ENCODE assay signal across 39 cellular contexts in genomic region chr13:73857106-73857505, GRCh38.
"Had no signal": no experiment of that assay in that cellular context is flagged by ENCODE, and none has a peak within 500 bp of the region (broad histone marks: within the 10 kb centered on the region; RNA-seq: fewer than 3 reads in every experiment).

No MANE protein-coding gene starts in this region.

- H3K9me3 ChIP-seq: adrenal gland, body of pancreas, esophagus muscularis mucosa, gastrocnemius medialis, heart right ventricle had no signal

- H3K9me3 Mint-ChIP-seq: activated B cell treated with CpG ODN at 0.5 μM for 24 hours; activated CD4-positive, alpha-beta memory T cell treated with anti-CD3 and anti-CD28 coated beads for 36 hours; activated naive CD4-positive, alpha-beta T cell treated with anti-CD3 and anti-CD28 coated beads for 36 hours; activated naive CD4-positive, alpha-beta T cell treated with anti-CD3 and anti-CD28 coated beads, Interleukin-2, amount 50 U/mL, for 24 hours; activated naive CD8-positive, alpha-beta T cell treated with anti-CD3 and anti-CD28 coated beads for 36 hours; activated T-helper 1 cell treated with anti-CD3 and anti-CD28 coated beads, Interleukin-12 subunit alpha, Interleukin-12 subunit beta, Interleukin-2, Interleukin-4 antibody, amounts not matched to agents 30 ng/mL and 10 ng/mL and 1 ng/mL, durations not matched to agents 14 hours and 24 hours and 36 hours; activated T-helper 2 cell treated with anti-CD3 and anti-CD28 coated beads, Interferon-gamma antibody, Interleukin-2, Interleukin-4, amounts not matched to agents 10 μg/mL and 5 μg/mL and 100 μg/mL, durations not matched to agents 14 hours and 24 hours and 36 hours; effector memory CD8-positive, alpha-beta T cell; T-helper 2 cell treated with Interferon-gamma antibody and Interleukin-4, amounts not matched to agents 5 μg/mL and 100 μg/mL, for 36 hours had no signal

- H3K4me1 ChIP-seq: adrenal gland, body of pancreas, esophagus muscularis mucosa, foreskin keratinocyte, gastrocnemius medialis had no signal

- H3K27me3 ChIP-seq: adrenal gland, body of pancreas, cardiac muscle cell, esophagus muscularis mucosa, foreskin keratinocyte, gastrocnemius medialis, heart right ventricle had no signal

- H3K27ac Mint-ChIP-seq: activated B cell treated with CpG ODN at 0.5 μM for 24 hours; activated CD4-positive, alpha-beta memory T cell treated with anti-CD3 and anti-CD28 coated beads for 36 hours; activated CD8-positive, alpha-beta memory T cell treated with anti-CD3 and anti-CD28 coated beads, Interleukin-2, amount 10 ng/mL, durations not matched to agents 7 days and 5 days; activated CD8-positive, alpha-beta T cell treated with anti-CD3 and anti-CD28 coated beads, Interleukin-2, amount 10 ng/mL, durations not matched to agents 7 days and 5 days; activated naive CD4-positive, alpha-beta T cell treated with anti-CD3 and anti-CD28 coated beads for 36 hours; activated naive CD4-positive, alpha-beta T cell treated with anti-CD3 and anti-CD28 coated beads, Interleukin-2, amount 50 U/mL, for 24 hours; activated naive CD8-positive, alpha-beta T cell treated with anti-CD3 and anti-CD28 coated beads for 36 hours; activated naive CD8-positive, alpha-beta T cell treated with anti-CD3 and anti-CD28 coated beads, Interleukin-2, amount 50 U/mL, for 24 hours; activated T-helper 1 cell treated with anti-CD3 and anti-CD28 coated beads, Interleukin-12 subunit alpha, Interleukin-12 subunit beta, Interleukin-2, Interleukin-4 antibody, amounts not matched to agents 30 ng/mL and 10 ng/mL and 1 ng/mL, durations not matched to agents 14 hours and 24 hours and 36 hours; activated T-helper 2 cell treated with anti-CD3 and anti-CD28 coated beads, Interferon-gamma antibody, Interleukin-2, Interleukin-4, amounts not matched to agents 10 μg/mL and 5 μg/mL and 100 μg/mL, durations not matched to agents 14 hours and 24 hours and 36 hours; effector memory CD8-positive, alpha-beta T cell; T-helper 2 cell treated with Interferon-gamma antibody and Interleukin-4, amounts not matched to agents 5 μg/mL and 100 μg/mL, for 36 hours had no signal

- H3K27ac ChIP-seq: adrenal gland, body of pancreas, cardiac muscle cell, esophagus muscularis mucosa, foreskin keratinocyte, gastrocnemius medialis, heart right ventricle, WERI-Rb-1 had no signal

- DNase-seq: activated B cell treated with CpG ODN at 0.5 μM for 24 hours; activated CD4-positive, alpha-beta memory T cell treated with anti-CD3 and anti-CD28 coated beads for 36 hours; activated CD4-positive, alpha-beta T cell treated with anti-CD3 and anti-CD28 coated beads for 48 hours; activated CD4-positive, alpha-beta T cell treated with anti-CD3 and anti-CD28 coated beads, Interleukin-2, amount 50 U/mL, for 1 hour; activated CD8-positive, alpha-beta memory T cell treated with anti-CD3 and anti-CD28 coated beads, Interleukin-2, amount 10 ng/mL, durations not matched to agents 7 days and 5 days; activated CD8-positive, alpha-beta memory T cell treated with anti-CD3 and anti-CD28 coated beads, Interleukin-2, amount 50 U/mL, for 4 hours; activated CD8-positive, alpha-beta T cell treated with anti-CD3 and anti-CD28 coated beads, Interleukin-2, amount 10 ng/mL, durations not matched to agents 7 days and 5 days; activated effector memory CD4-positive, alpha-beta T cell treated with anti-CD3 and anti-CD28 coated beads, Interleukin-2, amount 50 U/mL, for 16 hours; activated naive CD4-positive, alpha-beta T cell treated with anti-CD3 and anti-CD28 coated beads for 36 hours; activated naive CD8-positive, alpha-beta T cell treated with anti-CD3 and anti-CD28 coated beads for 36 hours; activated naive CD8-positive, alpha-beta T cell treated with anti-CD3 and anti-CD28 coated beads, Interleukin-2, amount 50 U/mL, for 24 hours; activated T-cell treated with anti-CD3 and anti-CD28 coated beads, Interleukin-2, amount 50 U/mL, for 1 hour; activated T-cell treated with anti-CD3 and anti-CD28 coated beads, Interleukin-2, amount 50 U/mL, for 48 hours; adrenal gland; amygdala; aorta; body of pancreas; central memory CD4-positive, alpha-beta T cell; cortex of kidney; dermis blood vessel endothelial cell; effector CD4-positive, alpha-beta T cell; effector memory CD8-positive, alpha-beta T cell; erythroblast; foreskin keratinocyte; gastrocnemius medialis; glutamatergic neuron; heart right ventricle; hippocampal formation; T-helper 1 cell; T-helper 17 cell; T1000; WERI-Rb-1 had no signal

- H3K27me3 Mint-ChIP-seq: activated B cell treated with CpG ODN at 0.5 μM for 24 hours; activated CD4-positive, alpha-beta memory T cell treated with anti-CD3 and anti-CD28 coated beads for 36 hours; activated CD8-positive, alpha-beta memory T cell treated with anti-CD3 and anti-CD28 coated beads, Interleukin-2, amount 10 ng/mL, durations not matched to agents 7 days and 5 days; activated naive CD4-positive, alpha-beta T cell treated with anti-CD3 and anti-CD28 coated beads, Interleukin-2, amount 50 U/mL, for 24 hours; activated naive CD8-positive, alpha-beta T cell treated with anti-CD3 and anti-CD28 coated beads for 36 hours; activated naive CD8-positive, alpha-beta T cell treated with anti-CD3 and anti-CD28 coated beads, Interleukin-2, amount 50 U/mL, for 24 hours; effector memory CD8-positive, alpha-beta T cell; T-helper 17 cell had no signal

- H3K4me3 ChIP-seq: adrenal gland, body of pancreas, cardiac muscle cell, esophagus muscularis mucosa, gastrocnemius medialis, heart right ventricle had no signal

- ATAC-seq: activated CD4-positive, CD25-positive, alpha-beta regulatory T cell treated with anti-CD3 and anti-CD28 coated beads, Interleukin-2, amount 50 U/mL, for 24 hours; activated CD8-positive, alpha-beta memory T cell treated with anti-CD3 and anti-CD28 coated beads, Interleukin-2, amount 10 ng/mL, durations not matched to agents 7 days and 5 days; activated CD8-positive, alpha-beta T cell treated with anti-CD3 and anti-CD28 coated beads, Interleukin-2, amount 10 ng/mL, durations not matched to agents 7 days and 5 days; activated naive CD8-positive, alpha-beta T cell treated with anti-CD3 and anti-CD28 coated beads, Interleukin-2, amount 50 U/mL, for 24 hours; body of pancreas; effector memory CD8-positive, alpha-beta T cell; foreskin keratinocyte; gastrocnemius medialis; heart right ventricle; T-helper 17 cell had no signal

- H3K36me3 ChIP-seq: adrenal gland, cardiac muscle cell, esophagus muscularis mucosa, gastrocnemius medialis, heart right ventricle, WERI-Rb-1 had no signal

- H3K4me3 Mint-ChIP-seq: activated B cell treated with CpG ODN at 0.5 μM for 24 hours; activated CD4-positive, alpha-beta memory T cell treated with anti-CD3 and anti-CD28 coated beads for 36 hours; activated CD8-positive, alpha-beta memory T cell treated with anti-CD3 and anti-CD28 coated beads, Interleukin-2, amount 10 ng/mL, durations not matched to agents 7 days and 5 days; activated CD8-positive, alpha-beta T cell treated with anti-CD3 and anti-CD28 coated beads, Interleukin-2, amount 10 ng/mL, durations not matched to agents 7 days and 5 days; activated naive CD4-positive, alpha-beta T cell treated with anti-CD3 and anti-CD28 coated beads for 36 hours; activated naive CD4-positive, alpha-beta T cell treated with anti-CD3 and anti-CD28 coated beads, Interleukin-2, amount 50 U/mL, for 24 hours; activated naive CD8-positive, alpha-beta T cell treated with anti-CD3 and anti-CD28 coated beads for 36 hours; activated naive CD8-positive, alpha-beta T cell treated with anti-CD3 and anti-CD28 coated beads, Interleukin-2, amount 50 U/mL, for 24 hours; activated T-helper 1 cell treated with anti-CD3 and anti-CD28 coated beads, Interleukin-12 subunit alpha, Interleukin-12 subunit beta, Interleukin-2, Interleukin-4 antibody, amounts not matched to agents 30 ng/mL and 10 ng/mL and 1 ng/mL, durations not matched to agents 14 hours and 24 hours and 36 hours; effector memory CD8-positive, alpha-beta T cell; T-helper 17 cell; T-helper 2 cell treated with Interferon-gamma antibody and Interleukin-4, amounts not matched to agents 5 μg/mL and 100 μg/mL, for 36 hours had no signal
